8 cellular contexts compared by ENCODE assay signal in the genomic region with DNA sequence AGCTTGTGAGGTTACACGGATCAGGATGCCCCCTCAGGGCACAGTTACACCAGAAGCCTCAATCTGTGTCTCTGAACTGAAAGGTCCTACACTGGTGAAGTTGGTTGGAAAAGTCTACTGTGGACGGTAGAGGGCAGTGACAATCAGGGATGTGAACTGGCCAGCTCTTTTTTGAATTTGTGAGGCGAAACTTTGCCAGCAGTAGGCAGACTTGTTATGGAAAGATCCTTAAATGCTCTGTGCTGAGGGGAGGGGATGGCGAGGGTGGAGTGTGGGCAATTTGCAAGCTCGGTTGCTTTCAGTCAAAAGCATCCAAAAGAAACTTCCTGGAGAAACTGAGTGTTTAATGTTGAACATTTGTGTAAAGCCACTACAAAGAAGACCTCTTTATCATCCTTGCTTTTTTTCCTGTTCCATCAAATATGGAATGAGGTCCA.
DNase-seq lines count a peak whose midpoint lies in the region; ATAC-seq and TF ChIP-seq lines count a peak whose summit lies in the region.

No MANE protein-coding gene starts in this region.

- H3K4me1 Mint-ChIP-seq in activated CD4-positive, alpha-beta memory T cell treated with anti-CD3 and anti-CD28 coated beads, Interleukin-2, amount 10 ng/mL, durations not matched to agents 7 days and 5 days, result peaks cover 5% of the 10 kb centered on the region

- CTCF ChIA-PET in activated CD4-positive, alpha-beta memory T cell treated with anti-CD3 and anti-CD28 coated beads, Interleukin-2, amount 10 ng/mL, durations not matched to agents 7 days and 5 days (lab: Charles Lee), result interaction anchor here (1.0 to 3.2 kb wide), 4 partner anchors 209 to 402 kb away, joined by 3 to 20 read pairs (median 7); a partner anchor contains a TSS

- no peak overlapping the region for H3K27ac Mint-ChIP-seq in activated CD4-positive, alpha-beta memory T cell treated with anti-CD3 and anti-CD28 coated beads, Interleukin-2, amount 10 ng/mL, durations not matched to agents 7 days and 5 days

- no peaks in the 10 kb centered on the region for H3K36me3 Mint-ChIP-seq in activated CD4-positive, alpha-beta memory T cell treated with anti-CD3 and anti-CD28 coated beads, Interleukin-2, amount 10 ng/mL, durations not matched to agents 7 days and 5 days (ENCODE audit: low read depth)

- TF ChIP-seq POLR2A in ovary (IDR thresholded peaks at IDR 0.05), result no peak

- H3K36me3 ChIP-seq in ovary, result no peaks in the 10 kb centered on the region

- peak; percentile 85 for DNase-seq in AG08395 (ENCODE audit: low spot score)
- DNase-seq in GM12865 (ENCODE audit: low read depth), result peak; percentile 61
- peak; percentile 42 for DNase-seq in NCI-H2227 treated with DMSO at 0.1 percent for 48 hours (lab: John Stamatoyannopoulos, UW)
- DNase-seq in activated CD4-positive, alpha-beta memory T cell treated with anti-CD3 and anti-CD28 coated beads, Interleukin-2, amount 10 ng/mL, durations not matched to agents 7 days and 5 days, result peak; percentile 23
- peak; percentile 39 for DNase-seq in glomerular visceral epithelial cell (ENCODE audit: extremely low spot score)
- DNase-seq in ovary, result peak in 4 of 5 donors; percentile 45 to 65 (median 50)
- DNase-seq in NCI-H2171 (lab: John Stamatoyannopoulos, UW), result no peak

- no peak for ATAC-seq in GM18520 (IDR thresholded peaks at IDR 0.05; ENCODE audit: unreplicated experiment)

- POLR2A ChIA-PET in activated CD4-positive, alpha-beta memory T cell treated with anti-CD3 and anti-CD28 coated beads, Interleukin-2, amount 10 ng/mL, durations not matched to agents 7 days and 5 days (lab: Charles Lee), result no interaction called here

- no peaks in the 10 kb centered on the region for H3K9me3 ChIP-seq in ovary

- no peak overlapping the region for H3K27ac ChIP-seq in ovary

- H3K27me3 Mint-ChIP-seq in activated CD4-positive, alpha-beta memory T cell treated with anti-CD3 and anti-CD28 coated beads, Interleukin-2, amount 10 ng/mL, durations not matched to agents 7 days and 5 days, result peaks cover 19% of the 10 kb centered on the region

- H3K4me3 Mint-ChIP-seq in activated CD4-positive, alpha-beta memory T cell treated with anti-CD3 and anti-CD28 coated beads, Interleukin-2, amount 10 ng/mL, durations not matched to agents 7 days and 5 days, result no peak overlapping the region

- no peaks in the 10 kb centered on the region for H3K9me3 Mint-ChIP-seq in activated CD4-positive, alpha-beta memory T cell treated with anti-CD3 and anti-CD28 coated beads, Interleukin-2, amount 10 ng/mL, durations not matched to agents 7 days and 5 days

- no peak for TF ChIP-seq EP300 in ovary (IDR thresholded peaks at IDR 0.05)

- WGBS in ovary, 3 donors, result 2 to 4% (median 3%) methylated on average over 5 of the region's 5 CpGs

- H3K4me1 ChIP-seq in ovary (ENCODE audit: insufficient read depth), result no peaks in the 10 kb centered on the region

- H3K27me3 ChIP-seq in ovary, result no peaks in the 10 kb centered on the region

- peak; percentile 45 for TF ChIP-seq CTCF in GM12865 (IDR thresholded peaks at IDR 0.05; ENCODE audit: insufficient read depth, low read depth, low read length, missing control alignments)
- TF ChIP-seq CTCF in ovary (IDR thresholded peaks at IDR 0.05), result peak; percentile 50 to 66 (median 56)

- H3K4me3 ChIP-seq in GM12865 (ENCODE audit: low read depth, low read length) (no peak overlapping the region), ovary (no peak overlapping the region)

- intact Hi-C loops in ovary (cut with DNase I), result loop anchor here (5.0 to 10.0 kb wide), 8 partner anchors 105 to 407 kb away; a partner anchor contains a TSS
